ENCODE assay signal across 12 cellular contexts in the genomic region with DNA sequence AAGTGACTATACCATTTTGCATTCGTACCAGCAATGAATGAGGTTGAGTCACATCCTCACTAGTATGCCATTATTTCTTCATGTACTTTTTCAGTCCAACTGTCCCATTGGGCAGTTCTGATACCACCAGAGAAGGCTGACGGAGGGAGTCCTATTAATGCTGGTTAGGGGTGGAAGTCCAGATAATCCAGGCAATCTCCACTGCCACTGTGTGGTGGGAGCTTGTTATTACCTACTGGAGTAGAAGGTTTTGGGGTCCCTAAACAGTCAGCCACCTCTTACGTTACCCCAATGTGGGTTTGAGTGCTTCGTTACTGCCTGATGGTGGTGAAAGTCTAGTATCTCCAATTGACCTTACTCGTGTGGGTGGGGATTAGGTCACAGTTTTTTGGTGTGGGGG.
DNase-seq lines count a peak whose midpoint lies in the region; ATAC-seq and TF ChIP-seq lines count a peak whose summit lies in the region.
"Had no signal": no experiment of that assay in that cellular context is flagged by ENCODE, and none has a peak within 500 bp of the region (broad histone marks: within the 10 kb centered on the region; RNA-seq: fewer than 3 reads in every experiment).

No MANE protein-coding gene starts in this region.

- no peaks in the 10 kb centered on the region for H3K4me1 ChIP-seq in RWPE2 (ENCODE audit: insufficient read depth, poor library complexity, severe bottlenecking)

- no peak overlapping the region for H3K4me3 ChIP-seq in AG10803 (ENCODE audit: low read length)
- no peak overlapping the region for H3K4me3 ChIP-seq in RWPE2 (ENCODE audit: severe bottlenecking)

- H3K36me3 ChIP-seq in RWPE2 (ENCODE audit: low read depth), result no peaks in the 10 kb centered on the region

- ATAC-seq in RWPE2 (ENCODE audit: low read depth) (no peak), GM18909 (IDR thresholded peaks at IDR 0.05; ENCODE audit: poor library complexity, unreplicated experiment) (no peak), HG03457 (IDR thresholded peaks at IDR 0.05; ENCODE audit: unreplicated experiment) (no peak)
- ATAC-seq: natural killer cell had no signal

- no peaks in the 10 kb centered on the region for H3K27me3 ChIP-seq in RWPE2 (ENCODE audit: insufficient read depth, poor library complexity, severe bottlenecking)

- 0 out of 2 replicates have a peak, but pooled peaks have one; percentile 16 for TF ChIP-seq CTCF in AG10803 (conservative IDR thresholded peaks at IDR 0.05; ENCODE audit: low read length)
- peak; percentile 38 for TF ChIP-seq CTCF in GM12873 (IDR thresholded peaks at IDR 0.05; ENCODE audit: insufficient read depth, low read depth, low read length, missing control alignments)
- TF ChIP-seq CTCF in RWPE2 (IDR thresholded peaks at IDR 0.05; ENCODE audit: poor library complexity, severe bottlenecking), result peak; percentile 17

- no peaks in the 10 kb centered on the region for H3K9me3 ChIP-seq in RWPE2 (ENCODE audit: severe bottlenecking)

- no peak overlapping the region for H3K27ac ChIP-seq in RWPE2 (ENCODE audit: poor library complexity, severe bottlenecking)

- DNase-seq in AG10803 (ENCODE audit: low read depth) (no peak), RWPE2 (ENCODE audit: low spot score) (no peak), islet precursor cell (peak; percentile 49), NCI-H2196 (lab: John Stamatoyannopoulos, UW; ENCODE audit: unreplicated experiment) (no peak), CD1c-positive myeloid dendritic cell (ENCODE audit: extremely low spot score) (no peak)
- DNase-seq: activated effector memory CD4-positive, alpha-beta T cell treated with Interleukin-2 at 50 U/mL for 16 hours; CD4-positive, CD25-positive, alpha-beta regulatory T cell; natural killer cell; NCI-H226 had no signal
